In the genomic region with DNA sequence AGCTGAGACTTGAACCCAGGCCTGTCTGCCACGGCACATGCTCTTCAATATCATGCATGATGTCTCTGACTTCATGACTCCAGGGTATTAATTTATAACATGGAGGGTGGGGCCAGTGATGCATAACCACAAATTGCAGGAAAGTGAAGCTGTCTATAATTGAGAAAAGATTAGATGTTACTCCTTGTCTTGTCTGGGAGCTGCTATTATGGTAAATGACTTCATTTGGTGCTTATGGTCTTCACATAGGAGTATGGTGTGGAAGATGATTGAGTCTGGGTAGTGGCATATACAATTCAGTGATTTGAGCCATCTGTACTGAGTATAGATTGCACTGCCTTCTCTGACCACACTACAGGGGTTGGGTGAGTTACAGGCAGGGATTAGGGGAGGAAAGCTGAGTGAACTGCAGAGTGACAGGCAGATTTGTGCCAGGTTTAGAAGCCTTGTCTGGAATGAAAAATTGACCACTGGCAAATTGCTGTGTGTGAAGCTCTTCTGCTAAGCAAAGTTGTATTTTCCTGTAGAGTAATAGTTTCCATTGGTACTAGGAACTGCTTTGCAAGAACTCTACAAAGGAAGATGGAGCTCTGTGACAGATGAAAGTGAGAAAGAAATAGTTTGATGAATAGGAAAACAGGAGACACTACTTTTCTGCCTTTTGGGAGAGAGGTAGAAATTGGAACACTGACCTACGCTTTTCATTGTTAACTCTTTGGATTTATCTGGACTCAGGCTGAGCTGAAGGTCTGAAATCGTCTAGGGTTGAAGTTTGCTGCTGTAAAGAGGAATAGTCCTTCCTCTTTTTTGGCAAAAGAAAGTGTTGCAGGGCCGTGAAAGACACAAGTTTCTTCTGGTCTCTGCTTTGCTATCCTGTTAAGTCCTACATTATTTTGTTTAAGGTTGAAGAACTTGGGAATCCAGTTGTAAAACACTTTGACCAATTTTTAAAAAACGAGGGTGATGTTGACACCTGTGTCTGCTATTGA, we compare ENCODE assay signal across 1 cellular context.
TF ChIP-seq lines count a peak whose summit lies in the region.

No MANE protein-coding gene starts in this region.

TF ChIP-seq in HepG2, 621 proteins besides CTCF, POLR2A, EP300 and RAD21:
- TF ChIP-seq ZNF550 (CRISPR knock-in tag; IDR thresholded peaks at IDR 0.05; ENCODE audit: borderline replicate concordance): no peak
- TF ChIP-seq ZNF34 (CRISPR knock-in tag; IDR thresholded peaks at IDR 0.05; ENCODE audit: borderline replicate concordance): 0 out of 2 replicates have a peak, but pooled peaks have one; percentile 49
